Comparison of ENCODE assay signal across 21 cellular contexts in genomic region chr4:4281787-4282186, GRCh38. TPM values are rescaled to one million over a fixed set of nuclear protein-coding genes. Genes with fewer than 3 reads are reported as not detected.
DNase-seq lines count a peak whose midpoint lies in the region; ATAC-seq and TF ChIP-seq lines count a peak whose summit lies in the region.
"Had no signal": no experiment of that assay in that cellular context is flagged by ENCODE, and none has a peak within 500 bp of the region (broad histone marks: within the 10 kb centered on the region; RNA-seq: fewer than 3 reads in every experiment).

No MANE protein-coding gene starts in this region.

- H3K4me1 ChIP-seq in vagina = no peaks in the 10 kb centered on the region

- H3K27me3 ChIP-seq in vagina = no peaks in the 10 kb centered on the region

- H3K9me3 ChIP-seq in vagina = no peaks in the 10 kb centered on the region
- H3K9me3 ChIP-seq: A549 had no signal

- peak overlapping the region; percentile 20 for H3K27ac Mint-ChIP-seq in activated CD8-positive, alpha-beta T cell treated with anti-CD3 and anti-CD28 coated beads for 36 hours
- no peak overlapping the region for H3K27ac Mint-ChIP-seq in activated CD8-positive, alpha-beta T cell treated with anti-CD3 and anti-CD28 coated beads, Interleukin-2, amount 10 ng/mL, durations not matched to agents 7 days and 5 days
- H3K27ac Mint-ChIP-seq in natural killer cell = peak overlapping the region; percentile 76 to 82
- H3K27ac Mint-ChIP-seq in natural killer cell treated with Interleukin-12 subunit alpha and Interleukin-12 subunit beta and Interleukin-15 and Interleukin-18, amount 100 ng/mL, for 72 hours = peak overlapping the region in 1 of 2 donors; percentile 11
- H3K27ac Mint-ChIP-seq in central memory CD8-positive, alpha-beta T cell (ENCODE audit: low read depth) = peak overlapping the region; percentile 23
- H3K27ac Mint-ChIP-seq in stimulated activated effector memory CD8-positive, alpha-beta T cell treated with anti-CD3 and anti-CD28 coated beads, Interleukin-12 subunit alpha, Interleukin-12 subunit beta, amount 100 ng/mL, for 72 hours = peak overlapping the region; percentile 41
- H3K27ac Mint-ChIP-seq: CD4-positive, alpha-beta T cell; HFFc6 had no signal

- POLR2A ChIA-PET in activated CD8-positive, alpha-beta T cell treated with anti-CD3 and anti-CD28 coated beads for 36 hours (lab: Charles Lee) = interaction anchor here (0.7 to 0.9 kb wide), 2 partner anchors 15 to 38 kb away, joined by 3 to 4 read pairs; no protein-coding TSS in a partner anchor
- POLR2A ChIA-PET in activated CD8-positive, alpha-beta T cell treated with anti-CD3 and anti-CD28 coated beads, Interleukin-2, amount 10 ng/mL, durations not matched to agents 7 days and 5 days (lab: Charles Lee) = interaction anchor here (0.7 kb wide), 1 partner anchor 260 kb away, joined by 3 read pairs; the partner anchor contains the start of gene STX18

- H3K9me3 Mint-ChIP-seq in activated CD8-positive, alpha-beta T cell treated with anti-CD3 and anti-CD28 coated beads for 36 hours = no peaks in the 10 kb centered on the region
- no peaks in the 10 kb centered on the region for H3K9me3 Mint-ChIP-seq in activated CD8-positive, alpha-beta T cell treated with anti-CD3 and anti-CD28 coated beads, Interleukin-2, amount 10 ng/mL, durations not matched to agents 7 days and 5 days (ENCODE audit: insufficient read depth)
- no peaks in the 10 kb centered on the region for H3K9me3 Mint-ChIP-seq in natural killer cell
- H3K9me3 Mint-ChIP-seq in natural killer cell treated with Interleukin-12 subunit alpha and Interleukin-12 subunit beta and Interleukin-15 and Interleukin-18, amount 100 ng/mL, for 72 hours = no peaks in the 10 kb centered on the region
- H3K9me3 Mint-ChIP-seq in central memory CD8-positive, alpha-beta T cell = no peaks in the 10 kb centered on the region
- H3K9me3 Mint-ChIP-seq in stimulated activated effector memory CD8-positive, alpha-beta T cell treated with anti-CD3 and anti-CD28 coated beads, Interleukin-12 subunit alpha, Interleukin-12 subunit beta, amount 100 ng/mL, for 72 hours = no peaks in the 10 kb centered on the region
- H3K9me3 Mint-ChIP-seq: CD4-positive, alpha-beta T cell; HFFc6 had no signal

- no peak for TF ChIP-seq CTCF in activated CD8-positive, alpha-beta T cell treated with anti-CD3 and anti-CD28 coated beads for 36 hours (IDR thresholded peaks at IDR 0.05)
- TF ChIP-seq CTCF in natural killer cell (IDR thresholded peaks at IDR 0.05) = no peak
- TF ChIP-seq CTCF in vagina (IDR thresholded peaks at IDR 0.05) = no peak

- peaks cover 14% of the 10 kb centered on the region for H3K4me1 Mint-ChIP-seq in activated CD8-positive, alpha-beta T cell treated with anti-CD3 and anti-CD28 coated beads for 36 hours (ENCODE audit: low read depth)
- H3K4me1 Mint-ChIP-seq in activated CD8-positive, alpha-beta T cell treated with anti-CD3 and anti-CD28 coated beads, Interleukin-2, amount 10 ng/mL, durations not matched to agents 7 days and 5 days (ENCODE audit: low read depth) = peaks cover 5% of the 10 kb centered on the region
- peaks cover 26 to 32% of the 10 kb centered on the region in 2 donors for H3K4me1 Mint-ChIP-seq in natural killer cell
- H3K4me1 Mint-ChIP-seq in natural killer cell treated with Interleukin-12 subunit alpha and Interleukin-12 subunit beta and Interleukin-15 and Interleukin-18, amount 100 ng/mL, for 72 hours (ENCODE audit: low read depth in 2 of 2) = peaks cover 16 to 18% of the 10 kb centered on the region in 2 donors
- H3K4me1 Mint-ChIP-seq in central memory CD8-positive, alpha-beta T cell = peaks cover 33% of the 10 kb centered on the region
- peaks cover 15% of the 10 kb centered on the region for H3K4me1 Mint-ChIP-seq in stimulated activated effector memory CD8-positive, alpha-beta T cell treated with anti-CD3 and anti-CD28 coated beads, Interleukin-12 subunit alpha, Interleukin-12 subunit beta, amount 100 ng/mL, for 72 hours

- H3K27ac ChIP-seq in vagina = no peak overlapping the region
- H3K27ac ChIP-seq: 22Rv1, A549, C4-2B had no signal

- no peak for DNase-seq in activated CD8-positive, alpha-beta T cell treated with anti-CD3 and anti-CD28 coated beads for 36 hours
- DNase-seq in activated CD8-positive, alpha-beta T cell treated with anti-CD3 and anti-CD28 coated beads, Interleukin-2, amount 10 ng/mL, durations not matched to agents 7 days and 5 days = no peak
- DNase-seq in natural killer cell (no peak), NCI-H1417 treated with DMSO at 0.1 percent for 48 hours (lab: John Stamatoyannopoulos, UW) (no peak), vagina (ENCODE audit: extremely low spot score in 2 of 2) (no peak)
- DNase-seq in natural killer cell treated with Interleukin-12 subunit alpha and Interleukin-12 subunit beta and Interleukin-15 and Interleukin-18, amount 100 ng/mL, for 72 hours (ENCODE audit: low spot score) = no peak
- no peak for DNase-seq in central memory CD8-positive, alpha-beta T cell (ENCODE audit: low spot score in 2 of 2)
- DNase-seq in stimulated activated effector memory CD8-positive, alpha-beta T cell treated with anti-CD3 and anti-CD28 coated beads, Interleukin-12 subunit alpha, Interleukin-12 subunit beta, amount 100 ng/mL, for 72 hours (ENCODE audit: low spot score in 2 of 2) = no peak
- DNase-seq: AML-193; Calu3; CD4-positive, alpha-beta T cell; DMS79 treated with DMSO at 0.1 percent for 48 hours; GF-D8; GOT3; H7; HFFc6 had no signal

- CTCF ChIA-PET in activated CD8-positive, alpha-beta T cell treated with anti-CD3 and anti-CD28 coated beads for 36 hours (lab: Charles Lee) = interaction anchor here (2.7 kb wide), 1 partner anchor 22 kb away, joined by 8 read pairs; no protein-coding TSS in a partner anchor
- CTCF ChIA-PET in activated CD8-positive, alpha-beta T cell treated with anti-CD3 and anti-CD28 coated beads, Interleukin-2, amount 10 ng/mL, durations not matched to agents 7 days and 5 days (lab: Charles Lee) = interaction anchor here (1.4 to 1.6 kb wide), 2 partner anchors 13 to 22 kb away, joined by 3 to 7 read pairs; no protein-coding TSS in a partner anchor

- intact Hi-C loops in activated CD8-positive, alpha-beta T cell treated with anti-CD3 and anti-CD28 coated beads for 36 hours (cut with micrococcal nuclease) = no loop called here
- intact Hi-C loops in natural killer cell (cut with micrococcal nuclease) (no loop called here), vagina (cut with DNase I) (no loop called here)

- TF ChIP-seq POLR2A in vagina (IDR thresholded peaks at IDR 0.05) = no peak

- no peaks in the 10 kb centered on the region for H3K27me3 Mint-ChIP-seq in activated CD8-positive, alpha-beta T cell treated with anti-CD3 and anti-CD28 coated beads for 36 hours
- H3K27me3 Mint-ChIP-seq in activated CD8-positive, alpha-beta T cell treated with anti-CD3 and anti-CD28 coated beads, Interleukin-2, amount 10 ng/mL, durations not matched to agents 7 days and 5 days (ENCODE audit: low read depth) = no peaks in the 10 kb centered on the region
- H3K27me3 Mint-ChIP-seq in natural killer cell (ENCODE audit: low read depth in 2 of 2) = no peaks in the 10 kb centered on the region
- H3K27me3 Mint-ChIP-seq in natural killer cell treated with Interleukin-12 subunit alpha and Interleukin-12 subunit beta and Interleukin-15 and Interleukin-18, amount 100 ng/mL, for 72 hours = no peaks in the 10 kb centered on the region
- H3K27me3 Mint-ChIP-seq in central memory CD8-positive, alpha-beta T cell = no peaks in the 10 kb centered on the region
- H3K27me3 Mint-ChIP-seq: CD4-positive, alpha-beta T cell had no signal

- no peak overlapping the region for H3K4me3 ChIP-seq in vagina
- H3K4me3 ChIP-seq: A549 had no signal

- no peak overlapping the region for H3K4me3 Mint-ChIP-seq in activated CD8-positive, alpha-beta T cell treated with anti-CD3 and anti-CD28 coated beads for 36 hours
- H3K4me3 Mint-ChIP-seq in activated CD8-positive, alpha-beta T cell treated with anti-CD3 and anti-CD28 coated beads, Interleukin-2, amount 10 ng/mL, durations not matched to agents 7 days and 5 days = no peak overlapping the region
- no peak overlapping the region for H3K4me3 Mint-ChIP-seq in natural killer cell
- H3K4me3 Mint-ChIP-seq in natural killer cell treated with Interleukin-12 subunit alpha and Interleukin-12 subunit beta and Interleukin-15 and Interleukin-18, amount 100 ng/mL, for 72 hours = no peak overlapping the region
- H3K4me3 Mint-ChIP-seq in central memory CD8-positive, alpha-beta T cell = no peak overlapping the region
- H3K4me3 Mint-ChIP-seq in stimulated activated effector memory CD8-positive, alpha-beta T cell treated with anti-CD3 and anti-CD28 coated beads, Interleukin-12 subunit alpha, Interleukin-12 subunit beta, amount 100 ng/mL, for 72 hours = no peak overlapping the region
- H3K4me3 Mint-ChIP-seq: CD4-positive, alpha-beta T cell; HFFc6 had no signal

- H3K36me3 ChIP-seq in vagina = peaks cover 0 to 48% of the 10 kb centered on the region in 2 donors

- peaks cover 74% of the 10 kb centered on the region for H3K36me3 Mint-ChIP-seq in activated CD8-positive, alpha-beta T cell treated with anti-CD3 and anti-CD28 coated beads for 36 hours (ENCODE audit: low read depth)
- H3K36me3 Mint-ChIP-seq in activated CD8-positive, alpha-beta T cell treated with anti-CD3 and anti-CD28 coated beads, Interleukin-2, amount 10 ng/mL, durations not matched to agents 7 days and 5 days (ENCODE audit: low read depth) = peaks cover 55% of the 10 kb centered on the region
- H3K36me3 Mint-ChIP-seq in natural killer cell = peaks cover 18% of the 10 kb centered on the region
- peaks cover 22% of the 10 kb centered on the region for H3K36me3 Mint-ChIP-seq in natural killer cell treated with Interleukin-12 subunit alpha and Interleukin-12 subunit beta and Interleukin-15 and Interleukin-18, amount 100 ng/mL, for 72 hours
- H3K36me3 Mint-ChIP-seq in central memory CD8-positive, alpha-beta T cell (ENCODE audit: insufficient read depth) = peaks cover 69% of the 10 kb centered on the region
- peaks cover 100% of the 10 kb centered on the region for H3K36me3 Mint-ChIP-seq in stimulated activated effector memory CD8-positive, alpha-beta T cell treated with anti-CD3 and anti-CD28 coated beads, Interleukin-12 subunit alpha, Interleukin-12 subunit beta, amount 100 ng/mL, for 72 hours

- no peak for ATAC-seq in activated CD8-positive, alpha-beta T cell treated with anti-CD3 and anti-CD28 coated beads for 36 hours
- ATAC-seq in activated CD8-positive, alpha-beta T cell treated with anti-CD3 and anti-CD28 coated beads, Interleukin-2, amount 10 ng/mL, durations not matched to agents 7 days and 5 days = no peak
- peak; percentile 43 to 74 (median 69) for ATAC-seq in natural killer cell
- no peak for ATAC-seq in natural killer cell treated with Interleukin-12 subunit alpha and Interleukin-12 subunit beta and Interleukin-15 and Interleukin-18, amount 100 ng/mL, for 72 hours
- ATAC-seq in central memory CD8-positive, alpha-beta T cell (replicated peaks; ENCODE audit: extremely low read depth, poor library complexity, severe bottlenecking) = no peak
- ATAC-seq in stimulated activated effector memory CD8-positive, alpha-beta T cell treated with anti-CD3 and anti-CD28 coated beads, Interleukin-12 subunit alpha, Interleukin-12 subunit beta, amount 100 ng/mL, for 72 hours = no peak
- ATAC-seq: A549, HCT116, HepG2 had no signal

RNA-seq across cellular contexts. Expression of gene LYAR, which starts 8.2 kb away (rescaled TPM):
- total RNA-seq in activated CD8-positive, alpha-beta T cell treated with anti-CD3 and anti-CD28 coated beads for 36 hours = 10 to 100 TPM; 69.4 to 78.4 TPM
- 10 to 100 TPM; 37.7 to 37.9 TPM for total RNA-seq in activated CD8-positive, alpha-beta T cell treated with anti-CD3 and anti-CD28 coated beads, Interleukin-2, amount 10 ng/mL, durations not matched to agents 7 days and 5 days
- total RNA-seq in natural killer cell = 10 to 100 TPM; 42.9 to 81.1 (median 55.8) TPM
- 10 to 100 TPM; 39.1 to 59.7 TPM for total RNA-seq in natural killer cell treated with Interleukin-12 subunit alpha and Interleukin-12 subunit beta and Interleukin-15 and Interleukin-18, amount 100 ng/mL, for 72 hours
- 6.4 TPM for total RNA-seq in vagina

RNA-seq across cellular contexts. Expression of gene ZBTB49, which starts 8.3 kb away (rescaled TPM):
- total RNA-seq in activated CD8-positive, alpha-beta T cell treated with anti-CD3 and anti-CD28 coated beads for 36 hours = 1 to 10 TPM; 4.8 to 6.3 TPM
- 1 to 10 TPM; 5.2 to 6.4 TPM for total RNA-seq in activated CD8-positive, alpha-beta T cell treated with anti-CD3 and anti-CD28 coated beads, Interleukin-2, amount 10 ng/mL, durations not matched to agents 7 days and 5 days
- total RNA-seq in natural killer cell (10 to 100 TPM; 19.3 to 36.5 (median 30.0) TPM), vagina (5.4 TPM)
- 1 to 10 TPM; 8.4 to 8.7 TPM for total RNA-seq in natural killer cell treated with Interleukin-12 subunit alpha and Interleukin-12 subunit beta and Interleukin-15 and Interleukin-18, amount 100 ng/mL, for 72 hours

RNA-seq across cellular contexts. Expression of gene TMEM128, which starts 33.8 kb away (rescaled TPM):
- 10 to 100 TPM; 19.4 to 20.6 TPM for total RNA-seq in activated CD8-positive, alpha-beta T cell treated with anti-CD3 and anti-CD28 coated beads for 36 hours
- 10 to 100 TPM; 14.0 to 15.9 TPM for total RNA-seq in activated CD8-positive, alpha-beta T cell treated with anti-CD3 and anti-CD28 coated beads, Interleukin-2, amount 10 ng/mL, durations not matched to agents 7 days and 5 days
- 10 to 100 TPM in 2 of 3 donors, 1 to 10 TPM in 1; 9.3 to 12.2 (median 11.4) TPM for total RNA-seq in natural killer cell
- total RNA-seq in natural killer cell treated with Interleukin-12 subunit alpha and Interleukin-12 subunit beta and Interleukin-15 and Interleukin-18, amount 100 ng/mL, for 72 hours = 10 to 100 TPM; 15.0 to 21.2 TPM
- total RNA-seq in vagina = 15.2 TPM

RNA-seq across cellular contexts. Expression of gene OTOP1, which starts 55.1 kb away (rescaled TPM):
- total RNA-seq in activated CD8-positive, alpha-beta T cell treated with anti-CD3 and anti-CD28 coated beads for 36 hours = not detected
- total RNA-seq in activated CD8-positive, alpha-beta T cell treated with anti-CD3 and anti-CD28 coated beads, Interleukin-2, amount 10 ng/mL, durations not matched to agents 7 days and 5 days = not detected
- total RNA-seq in natural killer cell (not detected), vagina (not detected)
- not detected for total RNA-seq in natural killer cell treated with Interleukin-12 subunit alpha and Interleukin-12 subunit beta and Interleukin-15 and Interleukin-18, amount 100 ng/mL, for 72 hours
- total RNA-seq: Calu3; CD4-positive, alpha-beta T cell; H7; HepG2; HFFc6 had no signal

Comparison
In these comparisons a context has a peak if more than half of its experiments do, and no peak if none do; other contexts are left out.
1. ATAC-seq: peak in natural killer cell (3 of 3); none in activated CD8-positive, alpha-beta T cell treated with anti-CD3 and anti-CD28 coated beads for 36 hours (single experiment), activated CD8-positive, alpha-beta T cell treated with anti-CD3 and anti-CD28 coated beads, Interleukin-2, amount 10 ng/mL, durations not matched to agents 7 days and 5 days (single experiment), natural killer cell treated with Interleukin-12 subunit alpha and Interleukin-12 subunit beta and Interleukin-15 and Interleukin-18, amount 100 ng/mL, for 72 hours (0 of 2), central memory CD8-positive, alpha-beta T cell (single experiment) and stimulated activated effector memory CD8-positive, alpha-beta T cell treated with anti-CD3 and anti-CD28 coated beads, Interleukin-12 subunit alpha, Interleukin-12 subunit beta, amount 100 ng/mL, for 72 hours (single experiment).